ENCODE assay signal across 21 cellular contexts in the genomic region with DNA sequence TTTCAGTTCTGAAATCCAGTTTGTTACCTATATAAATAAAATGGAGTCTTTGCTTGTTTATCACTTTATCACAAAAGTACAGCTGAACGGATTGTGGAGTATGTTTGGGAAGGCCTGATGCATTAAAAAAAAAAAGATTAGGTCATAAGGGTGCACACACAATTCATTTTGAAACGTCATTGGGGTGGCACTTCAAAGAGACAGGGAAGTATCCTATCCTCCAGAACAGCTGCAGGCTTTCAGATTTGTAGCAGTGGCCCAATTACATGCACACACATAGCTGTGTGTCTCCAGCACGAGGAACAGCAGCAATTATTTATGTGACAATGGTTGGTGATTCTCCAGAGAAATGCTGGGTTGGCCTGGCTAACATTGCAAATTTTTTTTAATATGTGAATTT. TPM values are rescaled to one million over a fixed set of nuclear protein-coding genes. Genes with fewer than 3 reads are reported as not detected.
DNase-seq lines count a peak whose midpoint lies in the region; ATAC-seq and TF ChIP-seq lines count a peak whose summit lies in the region.
"Had no signal": no experiment of that assay in that cellular context is flagged by ENCODE, and none has a peak within 500 bp of the region (broad histone marks: within the 10 kb centered on the region; RNA-seq: fewer than 3 reads in every experiment).

No MANE protein-coding gene starts in this region.

- WGBS in mesenchymal stem cell = 17% methylated on average over 3 of the region's 3 CpGs

- H3K9ac ChIP-seq in mesenchymal stem cell (ENCODE audit: low read length) (no peak overlapping the region), PC-3 (ENCODE audit: low read length) (no peak overlapping the region)

- H3K79me1 ChIP-seq in mesenchymal stem cell (replicated peaks; ENCODE audit: low read length, poor library complexity, severe bottlenecking) = no peaks in the 10 kb centered on the region

- no peak overlapping the region for H3K23ac ChIP-seq in mesenchymal stem cell (ENCODE audit: low read length in 2 of 2)

- H4K91ac ChIP-seq in mesenchymal stem cell (ENCODE audit: low read length) = no peak overlapping the region

- no peak overlapping the region for H2BK120ac ChIP-seq in mesenchymal stem cell (ENCODE audit: low read depth, low read length)

- H3K9me3 ChIP-seq in PC-9 (ENCODE audit: insufficient read depth, low read depth) (no peaks in the 10 kb centered on the region), mesenchymal stem cell (ENCODE audit: control insufficient read depth, low read length) (peaks cover 3% of the 10 kb centered on the region), PC-3 (ENCODE audit: low read length) (no peaks in the 10 kb centered on the region)
- H3K9me3 ChIP-seq: body of pancreas, vagina had no signal

- no peak overlapping the region for H2BK12ac ChIP-seq in mesenchymal stem cell (ENCODE audit: low read length in 2 of 2)

- no peaks in the 10 kb centered on the region for H3K36me3 ChIP-seq in PC-9 (ENCODE audit: low read depth)
- H3K36me3 ChIP-seq in mesenchymal stem cell (ENCODE audit: control insufficient read depth in 1 of 2, insufficient read depth in 2 of 2, low read depth in 1 of 2, low read length in 2 of 2) = no peaks in the 10 kb centered on the region
- no peaks in the 10 kb centered on the region for H3K36me3 ChIP-seq in PC-3 (ENCODE audit: low read depth, low read length)
- H3K36me3 ChIP-seq: vagina had no signal

- H3K27me3 ChIP-seq in PC-9 (ENCODE audit: insufficient read depth, low read depth) (no peaks in the 10 kb centered on the region), mesenchymal stem cell (ENCODE audit: control insufficient read depth in 1 of 2, insufficient read depth in 1 of 2, low read length in 2 of 2) (no peaks in the 10 kb centered on the region), PC-3 (ENCODE audit: low read length) (no peaks in the 10 kb centered on the region)
- H3K27me3 ChIP-seq: body of pancreas, vagina had no signal

- 0 out of 2 replicates have a peak overlapping the region, but pooled peaks have one; percentile 48 for H2AFZ ChIP-seq in PC-9
- H2AFZ ChIP-seq in mesenchymal stem cell (ENCODE audit: low read depth, low read length) = no peak overlapping the region
- no peak overlapping the region for H2AFZ ChIP-seq in PC-3 (ENCODE audit: low read length)

- peak; percentile 39 for DNase-seq in Ammon's horn (ENCODE audit: low spot score)
- DNase-seq in PC-9 = no peak
- peak; percentile 46 for DNase-seq in mesenchymal stem cell
- DNase-seq in PC-3 = no peak
- DNase-seq: activated naive CD4-positive, alpha-beta T cell; activated T-cell treated with anti-CD3 and anti-CD28 coated beads, Interleukin-2, amount 50 U/mL, for 4 hours; body of pancreas; Calu3; kidney glomerular epithelial cell; NCI-H1417 treated with DMSO at 0.1 percent for 48 hours; NCI-H2171 treated with DMSO at 0.1 percent for 48 hours; SIG-M5; stimulated activated CD4-positive, alpha-beta T cell treated with anti-CD3 and anti-CD28 coated beads, Interleukin-4, amount 100 ng/mL, for 1 hour; stimulated activated naive B cell treated with anti-CD40 and anti-IgM and Interleukin-4, amounts not matched to agents 10 μg/mL and 1 μg/mL and 100 μg/mL, for 72 hours; T-helper 1 cell had no signal

- H4K8ac ChIP-seq in mesenchymal stem cell (ENCODE audit: low read length) = no peak overlapping the region

- H3F3A ChIP-seq in PC-9 (ENCODE audit: insufficient read depth, low read depth) (no peaks in the 10 kb centered on the region), PC-3 (ENCODE audit: low read length, unreplicated experiment) (no peaks in the 10 kb centered on the region)

- no peaks in the 10 kb centered on the region; the same call in 1 of the 2 replicates for H3K9me2 ChIP-seq in PC-9 (ENCODE audit: insufficient read depth)
- H3K9me2 ChIP-seq in PC-3 (replicated peaks; ENCODE audit: low read length) = no peaks in the 10 kb centered on the region

- no peak overlapping the region for H2BK5ac ChIP-seq in mesenchymal stem cell (ENCODE audit: low read depth, low read length, poor library complexity, severe bottlenecking)

- H3K79me2 ChIP-seq in PC-9 (ENCODE audit: low read depth) (no peaks in the 10 kb centered on the region), PC-3 (ENCODE audit: low read length) (no peaks in the 10 kb centered on the region)

- H3K4me1 ChIP-seq in PC-9 (replicated peaks; ENCODE audit: insufficient read depth) = no peaks in the 10 kb centered on the region
- H3K4me1 ChIP-seq in mesenchymal stem cell (ENCODE audit: control insufficient read depth, insufficient read depth, low read depth, low read length) = no peaks in the 10 kb centered on the region
- H3K4me1 ChIP-seq in PC-3 (ENCODE audit: insufficient read depth, low read length) = no peaks in the 10 kb centered on the region
- H3K4me1 ChIP-seq: body of pancreas, vagina had no signal

- no peak overlapping the region for H3K18ac ChIP-seq in mesenchymal stem cell (ENCODE audit: low read depth in 1 of 2, low read length in 2 of 2)

- no peak overlapping the region for H3K4me2 ChIP-seq in PC-9
- H3K4me2 ChIP-seq in mesenchymal stem cell (ENCODE audit: low read length, poor library complexity, severe bottlenecking) = no peak overlapping the region
- H3K4me2 ChIP-seq in PC-3 (ENCODE audit: low read length) = no peak overlapping the region

- POLR2A ChIA-PET in PC-9 (lab: Charles Lee; ENCODE audit: unreplicated experiment) = no interaction called here
- POLR2A ChIA-PET in PC-3 (lab: Charles Lee; ENCODE audit: unreplicated experiment) = no interaction called here

- intact Hi-C loops in PC-9 (cut with micrococcal nuclease; ENCODE audit: unreplicated experiment) = no loop called here
- intact Hi-C loops in PC-3 (cut with micrococcal nuclease) = no loop called here

- BruUV-seq in PC-9 (replicated peaks; lab: Mats Ljungman, UMichigan) (no TSS peak), PC-3 (replicated peaks; lab: Mats Ljungman, UMichigan) (no TSS peak)

- no peak overlapping the region for H3K4ac ChIP-seq in mesenchymal stem cell (ENCODE audit: low read depth in 1 of 2, low read length in 2 of 2)

- TF ChIP-seq CTCF in PC-9 (conservative IDR thresholded peaks at IDR 0.05) = no peak
- no peak for TF ChIP-seq CTCF in PC-3 (conservative IDR thresholded peaks at IDR 0.05; ENCODE audit: low read depth, low read length)

- H3K4me3 ChIP-seq in PC-9 (no peak overlapping the region), mesenchymal stem cell (ENCODE audit: insufficient read depth in 1 of 2, low read depth in 1 of 2, low read length in 2 of 2) (no peak overlapping the region), PC-3 (ENCODE audit: low read length) (no peak overlapping the region)
- H3K4me3 ChIP-seq: body of pancreas, vagina had no signal

- no peak overlapping the region for H2BK15ac ChIP-seq in mesenchymal stem cell (ENCODE audit: low read depth, poor library complexity, severe bottlenecking)

- no peak overlapping the region for H2AK5ac ChIP-seq in mesenchymal stem cell (ENCODE audit: low read length, severe bottlenecking)

- no peak overlapping the region for H3K27ac ChIP-seq in PC-9
- no peak overlapping the region for H3K27ac ChIP-seq in mesenchymal stem cell (ENCODE audit: low read length, poor library complexity, severe bottlenecking)
- no peak overlapping the region for H3K27ac ChIP-seq in PC-3 (ENCODE audit: low read length)
- H3K27ac ChIP-seq: body of pancreas, C4-2B, vagina had no signal

- no peak overlapping the region for H3K14ac ChIP-seq in mesenchymal stem cell (ENCODE audit: low read length in 2 of 2)

- H4K20me1 ChIP-seq in PC-9 (ENCODE audit: insufficient read depth) (no peaks in the 10 kb centered on the region), PC-3 (ENCODE audit: low read length) (no peaks in the 10 kb centered on the region)

- ATAC-seq in GM18511 (IDR thresholded peaks at IDR 0.05; ENCODE audit: unreplicated experiment) (peak; percentile 58), HG02642 (IDR thresholded peaks at IDR 0.05; ENCODE audit: poor library complexity, unreplicated experiment) (no peak), GM21717 (IDR thresholded peaks at IDR 0.05; ENCODE audit: unreplicated experiment) (no peak), PC-3 (no peak), GM19463 (IDR thresholded peaks at IDR 0.05; ENCODE audit: unreplicated experiment) (no peak)
- ATAC-seq: activated T-cell treated with anti-CD3 and anti-CD28 coated beads, Interleukin-2, amount 50 U/mL, for 4 hours; body of pancreas; stimulated activated naive B cell treated with anti-CD40 and anti-IgM and Interleukin-4, amounts not matched to agents 10 μg/mL and 1 μg/mL and 100 μg/mL, for 72 hours had no signal

- CTCF ChIA-PET in PC-9 (lab: Charles Lee) (no interaction called here), PC-3 (lab: Charles Lee) (no interaction called here)

RNA-seq across cellular contexts. Expression of a gene that starts 46.8 kb away (rescaled TPM):
- total RNA-seq in PC-9 (2021) (17.7 and 20.6 TPM in 2 replicates), PC-3 (2014; rRNA removed) (19.4 and 20.2 TPM in 2 replicates)
- 11.6 TPM for polyA plus RNA-seq in mesenchymal stem cell (2013, experiment 1 of 2)
- polyA plus RNA-seq in mesenchymal stem cell (2013, experiment 2 of 2) = 9.9 TPM

Comparison
In these comparisons a context has a peak if more than half of its experiments do, and no peak if none do; other contexts are left out.
1. DNase-seq: peak in Ammon's horn (single experiment) and mesenchymal stem cell (single experiment); none in PC-9 (0 of 2) and PC-3 (single experiment).